In genomic region chr6:165987483-165988305, GRCh38 we compare ENCODE assay signal across 1 cellular context.
TF ChIP-seq lines count a peak whose summit lies in the region.

No MANE protein-coding gene starts in this region.

TF ChIP-seq in HEK293, 187 proteins besides CTCF, POLR2A, EP300 and RAD21 (continued from another document and continues in another):
- TF ChIP-seq PRDM10 (tag by site-specific recombination; IDR thresholded peaks at IDR 0.05) (peak; percentile 85), ZFP3 (tag by site-specific recombination; IDR thresholded peaks at IDR 0.05; ENCODE audit: low read depth) (no peak), ZNF292 (tag by site-specific recombination; IDR thresholded peaks at IDR 0.05; ENCODE audit: borderline replicate concordance, low read depth) (no peak), SCRT1 (tag by site-specific recombination; IDR thresholded peaks at IDR 0.05; ENCODE audit: borderline replicate concordance) (peak; percentile 81), ZBTB7A (tag by site-specific recombination; IDR thresholded peaks at IDR 0.05; ENCODE audit: low read depth) (no peak), ZNF664 (tag by site-specific recombination; IDR thresholded peaks at IDR 0.05) (0 out of 2 replicates have a peak, but pooled peaks have one; percentile 5), ZNF660 (tag by site-specific recombination; IDR thresholded peaks at IDR 0.05) (no peak), ZSCAN16 (tag by site-specific recombination; IDR thresholded peaks at IDR 0.05) (no peak), SP2 (tag by site-specific recombination; IDR thresholded peaks at IDR 0.05) (peak; percentile 77), ZNF223 (tag by site-specific recombination; IDR thresholded peaks at IDR 0.05) (no peak), ZIC2 (tag by site-specific recombination; IDR thresholded peaks at IDR 0.05) (no peak; the same call in 1 of the 2 replicates), OVOL3 (tag by site-specific recombination; IDR thresholded peaks at IDR 0.05) (no peak), ZNF324 (tag by site-specific recombination; IDR thresholded peaks at IDR 0.05) (no peak), PATZ1 (tag by site-specific recombination; IDR thresholded peaks at IDR 0.05) (peak; percentile 78), ZNF658 (tag by site-specific recombination; IDR thresholded peaks at IDR 0.05) (no peak), ZBTB48 (tag by site-specific recombination; IDR thresholded peaks at IDR 0.05) (peak; percentile 35; the same call in 1 of the 2 replicates), BCL11A (tag by site-specific recombination; IDR thresholded peaks at IDR 0.05; ENCODE audit: low read depth) (peak; percentile 57; the same call in 1 of the 2 replicates), ZNF274 (IDR thresholded peaks at IDR 0.05; ENCODE audit: low read length) (no peak), ZNF274 (tag by site-specific recombination; IDR thresholded peaks at IDR 0.05; ENCODE audit: borderline replicate concordance) (no peak), ZNF747 (tag by site-specific recombination; IDR thresholded peaks at IDR 0.05) (no peak), ZBTB17 (tag by site-specific recombination; IDR thresholded peaks at IDR 0.05) (no peak; the same call in 1 of the 2 replicates), ZNF112 (tag by site-specific recombination; IDR thresholded peaks at IDR 0.05) (no peak), HOXA7 (CRISPR knock-in tag; IDR thresholded peaks at IDR 0.05; ENCODE audit: borderline replicate concordance) (no peak), ZNF433 (tag by site-specific recombination; IDR thresholded peaks at IDR 0.05; ENCODE audit: low read depth) (no peak), ZNF707 (tag by site-specific recombination; IDR thresholded peaks at IDR 0.05) (no peak), ZNF221 (tag by site-specific recombination; IDR thresholded peaks at IDR 0.05; ENCODE audit: borderline replicate concordance) (no peak), ZNF114 (tag by site-specific recombination; IDR thresholded peaks at IDR 0.05) (no peak), ZNF391 (tag by site-specific recombination; IDR thresholded peaks at IDR 0.05; ENCODE audit: borderline replicate concordance, low read depth) (no peak), ZNF623 (tag by site-specific recombination; IDR thresholded peaks at IDR 0.05) (no peak), ZNF138 (tag by site-specific recombination; IDR thresholded peaks at IDR 0.05; ENCODE audit: borderline replicate concordance) (no peak), MEIS1 (CRISPR knock-in tag; IDR thresholded peaks at IDR 0.05; ENCODE audit: borderline replicate concordance) (no peak), ZNF548 (tag by site-specific recombination; IDR thresholded peaks at IDR 0.05) (no peak), BCL6B (tag by site-specific recombination; IDR thresholded peaks at IDR 0.05) (no peak), ZNF768 (tag by site-specific recombination; IDR thresholded peaks at IDR 0.05) (no peak)
- TF ChIP-seq, protein P1, sequence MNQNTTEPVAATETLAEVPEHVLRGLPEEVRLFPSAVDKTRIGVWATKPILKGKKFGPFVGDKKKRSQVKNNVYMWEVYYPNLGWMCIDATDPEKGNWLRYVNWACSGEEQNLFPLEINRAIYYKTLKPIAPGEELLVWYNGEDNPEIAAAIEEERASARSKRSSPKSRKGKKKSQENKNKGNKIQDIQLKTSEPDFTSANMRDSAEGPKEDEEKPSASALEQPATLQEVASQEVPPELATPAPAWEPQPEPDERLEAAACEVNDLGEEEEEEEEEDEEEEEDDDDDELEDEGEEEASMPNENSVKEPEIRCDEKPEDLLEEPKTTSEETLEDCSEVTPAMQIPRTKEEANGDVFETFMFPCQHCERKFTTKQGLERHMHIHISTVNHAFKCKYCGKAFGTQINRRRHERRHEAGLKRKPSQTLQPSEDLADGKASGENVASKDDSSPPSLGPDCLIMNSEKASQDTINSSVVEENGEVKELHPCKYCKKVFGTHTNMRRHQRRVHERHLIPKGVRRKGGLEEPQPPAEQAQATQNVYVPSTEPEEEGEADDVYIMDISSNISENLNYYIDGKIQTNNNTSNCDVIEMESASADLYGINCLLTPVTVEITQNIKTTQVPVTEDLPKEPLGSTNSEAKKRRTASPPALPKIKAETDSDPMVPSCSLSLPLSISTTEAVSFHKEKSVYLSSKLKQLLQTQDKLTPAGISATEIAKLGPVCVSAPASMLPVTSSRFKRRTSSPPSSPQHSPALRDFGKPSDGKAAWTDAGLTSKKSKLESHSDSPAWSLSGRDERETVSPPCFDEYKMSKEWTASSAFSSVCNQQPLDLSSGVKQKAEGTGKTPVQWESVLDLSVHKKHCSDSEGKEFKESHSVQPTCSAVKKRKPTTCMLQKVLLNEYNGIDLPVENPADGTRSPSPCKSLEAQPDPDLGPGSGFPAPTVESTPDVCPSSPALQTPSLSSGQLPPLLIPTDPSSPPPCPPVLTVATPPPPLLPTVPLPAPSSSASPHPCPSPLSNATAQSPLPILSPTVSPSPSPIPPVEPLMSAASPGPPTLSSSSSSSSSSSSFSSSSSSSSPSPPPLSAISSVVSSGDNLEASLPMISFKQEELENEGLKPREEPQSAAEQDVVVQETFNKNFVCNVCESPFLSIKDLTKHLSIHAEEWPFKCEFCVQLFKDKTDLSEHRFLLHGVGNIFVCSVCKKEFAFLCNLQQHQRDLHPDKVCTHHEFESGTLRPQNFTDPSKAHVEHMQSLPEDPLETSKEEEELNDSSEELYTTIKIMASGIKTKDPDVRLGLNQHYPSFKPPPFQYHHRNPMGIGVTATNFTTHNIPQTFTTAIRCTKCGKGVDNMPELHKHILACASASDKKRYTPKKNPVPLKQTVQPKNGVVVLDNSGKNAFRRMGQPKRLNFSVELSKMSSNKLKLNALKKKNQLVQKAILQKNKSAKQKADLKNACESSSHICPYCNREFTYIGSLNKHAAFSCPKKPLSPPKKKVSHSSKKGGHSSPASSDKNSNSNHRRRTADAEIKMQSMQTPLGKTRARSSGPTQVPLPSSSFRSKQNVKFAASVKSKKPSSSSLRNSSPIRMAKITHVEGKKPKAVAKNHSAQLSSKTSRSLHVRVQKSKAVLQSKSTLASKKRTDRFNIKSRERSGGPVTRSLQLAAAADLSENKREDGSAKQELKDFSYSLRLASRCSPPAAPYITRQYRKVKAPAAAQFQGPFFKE (tag by site-specific recombination; IDR thresholded peaks at IDR 0.05; ENCODE audit: borderline replicate concordance), result no peak
- TF ChIP-seq, protein P2, sequence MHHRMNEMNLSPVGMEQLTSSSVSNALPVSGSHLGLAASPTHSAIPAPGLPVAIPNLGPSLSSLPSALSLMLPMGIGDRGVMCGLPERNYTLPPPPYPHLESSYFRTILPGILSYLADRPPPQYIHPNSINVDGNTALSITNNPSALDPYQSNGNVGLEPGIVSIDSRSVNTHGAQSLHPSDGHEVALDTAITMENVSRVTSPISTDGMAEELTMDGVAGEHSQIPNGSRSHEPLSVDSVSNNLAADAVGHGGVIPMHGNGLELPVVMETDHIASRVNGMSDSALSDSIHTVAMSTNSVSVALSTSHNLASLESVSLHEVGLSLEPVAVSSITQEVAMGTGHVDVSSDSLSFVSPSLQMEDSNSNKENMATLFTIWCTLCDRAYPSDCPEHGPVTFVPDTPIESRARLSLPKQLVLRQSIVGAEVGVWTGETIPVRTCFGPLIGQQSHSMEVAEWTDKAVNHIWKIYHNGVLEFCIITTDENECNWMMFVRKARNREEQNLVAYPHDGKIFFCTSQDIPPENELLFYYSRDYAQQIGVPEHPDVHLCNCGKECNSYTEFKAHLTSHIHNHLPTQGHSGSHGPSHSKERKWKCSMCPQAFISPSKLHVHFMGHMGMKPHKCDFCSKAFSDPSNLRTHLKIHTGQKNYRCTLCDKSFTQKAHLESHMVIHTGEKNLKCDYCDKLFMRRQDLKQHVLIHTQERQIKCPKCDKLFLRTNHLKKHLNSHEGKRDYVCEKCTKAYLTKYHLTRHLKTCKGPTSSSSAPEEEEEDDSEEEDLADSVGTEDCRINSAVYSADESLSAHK (tag by site-specific recombination; IDR thresholded peaks at IDR 0.05), result no peak
- TF ChIP-seq, protein P3, sequence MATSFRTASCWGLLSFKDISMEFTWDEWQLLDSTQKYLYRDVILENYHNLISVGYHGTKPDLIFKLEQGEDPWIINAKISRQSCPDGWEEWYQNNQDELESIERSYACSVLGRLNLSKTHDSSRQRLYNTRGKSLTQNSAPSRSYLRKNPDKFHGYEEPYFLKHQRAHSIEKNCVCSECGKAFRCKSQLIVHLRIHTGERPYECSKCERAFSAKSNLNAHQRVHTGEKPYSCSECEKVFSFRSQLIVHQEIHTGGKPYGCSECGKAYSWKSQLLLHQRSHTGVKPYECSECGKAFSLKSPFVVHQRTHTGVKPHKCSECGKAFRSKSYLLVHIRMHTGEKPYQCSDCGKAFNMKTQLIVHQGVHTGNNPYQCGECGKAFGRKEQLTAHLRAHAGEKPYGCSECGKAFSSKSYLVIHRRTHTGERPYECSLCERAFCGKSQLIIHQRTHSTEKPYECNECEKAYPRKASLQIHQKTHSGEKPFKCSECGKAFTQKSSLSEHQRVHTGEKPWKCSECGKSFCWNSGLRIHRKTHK (tag by site-specific recombination; IDR thresholded peaks at IDR 0.05), result no peak
- TF ChIP-seq, protein P4, sequence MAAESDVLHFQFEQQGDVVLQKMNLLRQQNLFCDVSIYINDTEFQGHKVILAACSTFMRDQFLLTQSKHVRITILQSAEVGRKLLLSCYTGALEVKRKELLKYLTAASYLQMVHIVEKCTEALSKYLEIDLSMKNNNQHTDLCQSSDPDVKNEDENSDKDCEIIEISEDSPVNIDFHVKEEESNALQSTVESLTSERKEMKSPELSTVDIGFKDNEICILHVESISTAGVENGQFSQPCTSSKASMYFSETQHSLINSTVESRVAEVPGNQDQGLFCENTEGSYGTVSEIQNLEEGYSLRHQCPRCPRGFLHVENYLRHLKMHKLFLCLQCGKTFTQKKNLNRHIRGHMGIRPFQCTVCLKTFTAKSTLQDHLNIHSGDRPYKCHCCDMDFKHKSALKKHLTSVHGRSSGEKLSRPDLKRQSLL (tag by site-specific recombination; IDR thresholded peaks at IDR 0.05), result no peak
- TF ChIP-seq, protein P5, sequence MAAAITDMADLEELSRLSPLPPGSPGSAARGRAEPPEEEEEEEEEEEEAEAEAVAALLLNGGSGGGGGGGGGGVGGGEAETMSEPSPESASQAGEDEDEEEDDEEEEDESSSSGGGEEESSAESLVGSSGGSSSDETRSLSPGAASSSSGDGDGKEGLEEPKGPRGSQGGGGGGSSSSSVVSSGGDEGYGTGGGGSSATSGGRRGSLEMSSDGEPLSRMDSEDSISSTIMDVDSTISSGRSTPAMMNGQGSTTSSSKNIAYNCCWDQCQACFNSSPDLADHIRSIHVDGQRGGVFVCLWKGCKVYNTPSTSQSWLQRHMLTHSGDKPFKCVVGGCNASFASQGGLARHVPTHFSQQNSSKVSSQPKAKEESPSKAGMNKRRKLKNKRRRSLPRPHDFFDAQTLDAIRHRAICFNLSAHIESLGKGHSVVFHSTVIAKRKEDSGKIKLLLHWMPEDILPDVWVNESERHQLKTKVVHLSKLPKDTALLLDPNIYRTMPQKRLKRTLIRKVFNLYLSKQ (tag by site-specific recombination; IDR thresholded peaks at IDR 0.05; ENCODE audit: borderline replicate concordance), result no peak
- TF ChIP-seq, protein P6, sequence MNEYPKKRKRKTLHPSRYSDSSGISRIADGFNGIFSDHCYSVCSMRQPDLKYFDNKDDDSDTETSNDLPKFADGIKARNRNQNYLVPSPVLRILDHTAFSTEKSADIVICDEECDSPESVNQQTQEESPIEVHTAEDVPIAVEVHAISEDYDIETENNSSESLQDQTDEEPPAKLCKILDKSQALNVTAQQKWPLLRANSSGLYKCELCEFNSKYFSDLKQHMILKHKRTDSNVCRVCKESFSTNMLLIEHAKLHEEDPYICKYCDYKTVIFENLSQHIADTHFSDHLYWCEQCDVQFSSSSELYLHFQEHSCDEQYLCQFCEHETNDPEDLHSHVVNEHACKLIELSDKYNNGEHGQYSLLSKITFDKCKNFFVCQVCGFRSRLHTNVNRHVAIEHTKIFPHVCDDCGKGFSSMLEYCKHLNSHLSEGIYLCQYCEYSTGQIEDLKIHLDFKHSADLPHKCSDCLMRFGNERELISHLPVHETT (tag by site-specific recombination; IDR thresholded peaks at IDR 0.05), result no peak
